12 cellular contexts compared by ENCODE assay signal in the genomic region with DNA sequence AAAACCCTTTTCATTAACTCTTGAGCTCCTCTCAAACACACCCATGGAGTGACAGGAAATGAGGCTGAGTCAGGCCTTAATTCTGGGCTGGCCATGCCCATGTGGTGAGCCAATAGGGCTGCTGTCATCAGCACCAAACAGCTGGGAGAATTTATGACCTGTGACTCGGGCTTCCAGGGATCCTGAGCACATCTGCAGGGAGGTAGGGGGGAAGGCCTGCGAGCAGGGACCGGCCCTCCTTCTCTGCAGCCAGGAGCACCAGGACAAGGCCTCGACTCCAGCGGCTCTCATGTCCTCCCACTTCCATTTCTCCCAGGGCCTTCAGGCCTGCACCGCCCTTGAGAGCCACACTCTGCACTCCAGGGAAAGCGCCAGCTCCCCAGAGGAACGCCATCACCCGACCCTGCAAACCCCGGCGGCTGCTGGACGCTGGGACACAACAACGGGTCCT. TPM values are rescaled to one million over a fixed set of nuclear protein-coding genes. Genes with fewer than 3 reads are reported as not detected.
DNase-seq lines count a peak whose midpoint lies in the region; ATAC-seq, FAIRE-seq and TF ChIP-seq lines count a peak whose summit lies in the region.
"Had no signal": no experiment of that assay in that cellular context is flagged by ENCODE, and none has a peak within 500 bp of the region (broad histone marks: within the 10 kb centered on the region; RNA-seq: fewer than 3 reads in every experiment).

No MANE protein-coding gene starts in this region.

- DNase-seq in EH (ENCODE audit: low read depth) (peak; percentile 90), NCI-H524 treated with DMSO at 0.1 percent for 48 hours (lab: John Stamatoyannopoulos, UW) (peak; percentile 14), epithelial cell of prostate (ENCODE audit: low read depth, low spot score) (peak; percentile 65), pancreas (peak in 2 of 6 donors; percentile 44 to 52), NCI-H1417 treated with DMSO at 0.1 percent for 48 hours (lab: John Stamatoyannopoulos, UW) (no peak), head of caudate nucleus (no peak)
- DNase-seq in effector memory CD8-positive, alpha-beta T cell: no peak
- no peak for DNase-seq in stimulated activated CD4-positive, alpha-beta T cell treated with anti-CD3 and anti-CD28 coated beads, Interleukin-4, amount 100 ng/mL, for 24 hours
- DNase-seq: activated effector memory CD4-positive, alpha-beta T cell treated with Interleukin-2 at 50 U/mL for 16 hours had no signal

- intact Hi-C loops in pancreas (cut with DNase I): loop anchor here in 1 of 3 donors (10.0 kb wide), 1 partner anchor 67 kb away; no protein-coding TSS in a partner anchor
- intact Hi-C loops in head of caudate nucleus (cut with DNase I): no loop called here

- peaks cover 3 to 19% (median 9%) of the 10 kb centered on the region in 3 donors for H3K4me1 ChIP-seq in pancreas

- H3K9me3 Mint-ChIP-seq in effector memory CD8-positive, alpha-beta T cell: no peaks in the 10 kb centered on the region
- H3K9me3 Mint-ChIP-seq: T-helper 1 cell treated with Interleukin-12 subunit alpha and Interleukin-12 subunit beta and Interleukin-4 antibody, amounts not matched to agents 30 μg/mL and 1 μg/mL, for 36 hours had no signal

- no peaks in the 10 kb centered on the region for H3K27me3 ChIP-seq in pancreas

- H3K36me3 Mint-ChIP-seq in effector memory CD8-positive, alpha-beta T cell (ENCODE audit: insufficient read depth): no peaks in the 10 kb centered on the region

- H3K9me3 ChIP-seq in pancreas: no peaks in the 10 kb centered on the region

- H3K36me3 ChIP-seq in pancreas: peaks cover 2 to 40% (median 4%) of the 10 kb centered on the region in 3 donors

- no peak for FAIRE-seq in pancreas (lab: Jason Lieb, UNC)
- FAIRE-seq: endothelial cell of umbilical vein had no signal

- no peaks in the 10 kb centered on the region for H3K4me1 Mint-ChIP-seq in effector memory CD8-positive, alpha-beta T cell (ENCODE audit: low read depth in 2 of 2)

- H3K27ac Mint-ChIP-seq in effector memory CD8-positive, alpha-beta T cell: no peak overlapping the region
- H3K27ac Mint-ChIP-seq: T-helper 1 cell treated with Interleukin-12 subunit alpha and Interleukin-12 subunit beta and Interleukin-4 antibody, amounts not matched to agents 30 μg/mL and 1 μg/mL, for 36 hours had no signal

- TF ChIP-seq CTCF in pancreas (IDR thresholded peaks at IDR 0.05): no peak

- H3K27ac ChIP-seq in epithelial cell of prostate (peak overlapping the region; percentile 97), pancreas (peak overlapping the region in 2 of 4 donors; percentile 2 to 5)

- peaks cover 0 to 55% of the 10 kb centered on the region in 2 donors for H3K27me3 Mint-ChIP-seq in effector memory CD8-positive, alpha-beta T cell

- WGBS in pancreas, 2 donors: 77 to 81% methylated on average over 13 of the region's 13 CpGs

- ATAC-seq in pancreas: peak; percentile 24 to 40 (median 33)
- ATAC-seq in effector memory CD8-positive, alpha-beta T cell (replicated peaks): no peak

- no peak overlapping the region for H3K4me3 ChIP-seq in pancreas

- no peak overlapping the region for H3K4me3 Mint-ChIP-seq in effector memory CD8-positive, alpha-beta T cell
- H3K4me3 Mint-ChIP-seq: T-helper 1 cell treated with Interleukin-12 subunit alpha and Interleukin-12 subunit beta and Interleukin-4 antibody, amounts not matched to agents 30 μg/mL and 1 μg/mL, for 36 hours had no signal

RNA-seq across cellular contexts. Expression of a gene that starts 14.6 kb away (rescaled TPM):
- 10 to 100 TPM in 4 of 6 donors, 1 to 10 TPM in 2; 7.7 to 18.2 (median 12.8) TPM for total RNA-seq in pancreas
- 10 to 100 TPM in 1 of 2 donors, 1 to 10 TPM in 1; 9.4 to 16.6 TPM for polyA plus RNA-seq in pancreas
- total RNA-seq: endothelial cell of umbilical vein had no signal
- polyA plus RNA-seq: endothelial cell of umbilical vein, neural cell had no signal

Comparison
In these comparisons a context has a peak if more than half of its experiments do, and no peak if none do; other contexts are left out.
1. DNase-seq: peak in EH (single experiment), NCI-H524 treated with DMSO at 0.1 percent for 48 hours (single experiment) and epithelial cell of prostate (single experiment); none in NCI-H1417 treated with DMSO at 0.1 percent for 48 hours (single experiment), effector memory CD8-positive, alpha-beta T cell (0 of 3), head of caudate nucleus (0 of 42) and stimulated activated CD4-positive, alpha-beta T cell treated with anti-CD3 and anti-CD28 coated beads, Interleukin-4, amount 100 ng/mL, for 24 hours (single experiment).